ENCODE assay signal across 34 cellular contexts in the genomic region with DNA sequence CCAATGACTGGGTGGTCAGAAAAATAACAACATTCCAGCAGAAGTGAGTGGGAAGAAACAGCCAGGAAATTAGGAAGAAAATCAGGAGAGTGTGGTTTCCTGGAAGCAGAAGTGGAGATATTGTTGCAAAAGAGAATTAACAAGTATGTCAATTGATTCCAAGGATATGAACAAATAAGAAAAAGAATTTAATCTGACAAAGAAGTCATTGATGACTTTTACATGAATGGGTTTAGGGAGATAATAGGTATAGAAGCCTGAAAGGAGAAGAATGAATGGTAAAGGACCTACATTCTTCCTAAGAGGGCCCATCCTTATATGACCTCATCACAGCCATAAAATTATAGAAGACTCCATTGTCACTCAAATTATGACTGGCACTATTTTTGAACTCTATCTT.
"Had no signal": no experiment of that assay in that cellular context is flagged by ENCODE, and none has a peak within 500 bp of the region (broad histone marks: within the 10 kb centered on the region; RNA-seq: fewer than 3 reads in every experiment).

No MANE protein-coding gene starts in this region.

- H3K27ac Mint-ChIP-seq: activated CD4-positive, alpha-beta T cell treated with anti-CD3 and anti-CD28 coated beads, Interleukin-2, amount 10 ng/mL, durations not matched to agents 24 days and 14 days; activated CD8-positive, alpha-beta T cell treated with anti-CD3 and anti-CD28 coated beads for 36 hours; activated naive CD4-positive, alpha-beta T cell treated with anti-CD3 and anti-CD28 coated beads, Interleukin-2, amount 50 U/mL, for 24 hours; activated naive CD8-positive, alpha-beta T cell treated with anti-CD3 and anti-CD28 coated beads, Interleukin-2, amount 10 ng/mL, durations not matched to agents 7 days and 5 days; activated T-cell treated with anti-CD3 and anti-CD28 coated beads, Interleukin-2, amount 50 U/mL, for 72 hours; activated T-helper 17 cell treated with anti-CD3 and anti-CD28 coated beads, Interleukin-2, amount 50 U/mL, for 72 hours; T-cell; T-helper 17 cell had no signal

- H3K27ac ChIP-seq: ascending aorta, cardiac muscle cell, SJCRH30, WERI-Rb-1 had no signal

- H3K4me3 Mint-ChIP-seq: activated CD4-positive, alpha-beta T cell treated with anti-CD3 and anti-CD28 coated beads, Interleukin-2, amount 10 ng/mL, durations not matched to agents 24 days and 14 days; activated CD8-positive, alpha-beta T cell treated with anti-CD3 and anti-CD28 coated beads for 36 hours; activated naive CD4-positive, alpha-beta T cell treated with anti-CD3 and anti-CD28 coated beads, Interleukin-2, amount 50 U/mL, for 24 hours; activated naive CD8-positive, alpha-beta T cell treated with anti-CD3 and anti-CD28 coated beads, Interleukin-2, amount 10 ng/mL, durations not matched to agents 7 days and 5 days; activated T-cell treated with anti-CD3 and anti-CD28 coated beads, Interleukin-2, amount 50 U/mL, for 72 hours; activated T-helper 17 cell treated with anti-CD3 and anti-CD28 coated beads, Interleukin-2, amount 50 U/mL, for 72 hours; central memory CD8-positive, alpha-beta T cell; T-cell; T-helper 17 cell had no signal

- DNase-seq: activated CD4-positive, alpha-beta T cell treated with anti-CD3 and anti-CD28 coated beads, Interleukin-2, amount 10 ng/mL, durations not matched to agents 24 days and 14 days; activated CD4-positive, alpha-beta T cell treated with anti-CD3 and anti-CD28 coated beads, Interleukin-2, amount 50 U/mL, for 4 hours; activated CD8-positive, alpha-beta T cell treated with anti-CD3 and anti-CD28 coated beads for 36 hours; activated gamma-delta T cell; activated naive CD4-positive, alpha-beta T cell treated with Interleukin-2 at 50 U/mL for 16 hours; activated naive CD8-positive, alpha-beta T cell treated with anti-CD3 and anti-CD28 coated beads, Interleukin-2, amount 10 ng/mL, durations not matched to agents 7 days and 5 days; activated T-cell treated with anti-CD3 and anti-CD28 coated beads, Interleukin-2, amount 50 U/mL, for 1 hour; activated T-cell treated with anti-CD3 and anti-CD28 coated beads, Interleukin-2, amount 50 U/mL, for 72 hours; amygdala; Kasumi-1; KG1; MG63; NCI-H1048; NCI-H1105 treated with DMSO at 0.1 percent for 48 hours; NCI-H1436; NCI-H1694 treated with DMSO at 0.1 percent for 48 hours; NCI-H2029; NCI-H2171; NCI-H510A; NCI-H526; NCI-H748 treated with DMSO at 0.1 percent for 48 hours; OCI-M1; SHP77; SJCRH30; T-cell; T-helper 17 cell; WERI-Rb-1 had no signal

- H3K27me3 ChIP-seq: ascending aorta, cardiac muscle cell, SJCRH30 had no signal

- H3K36me3 ChIP-seq: ascending aorta, cardiac muscle cell, MG63, SJCRH30, WERI-Rb-1 had no signal

- H3K4me3 ChIP-seq: ascending aorta, cardiac muscle cell, MG63, SJCRH30 had no signal

- ATAC-seq: activated CD8-positive, alpha-beta T cell treated with anti-CD3 and anti-CD28 coated beads for 36 hours; activated T-cell treated with anti-CD3 and anti-CD28 coated beads, Interleukin-2, amount 50 U/mL, for 72 hours; activated T-helper 17 cell treated with anti-CD3 and anti-CD28 coated beads, Interleukin-2, amount 50 U/mL, for 72 hours; Panc1; SK-N-SH treated with all-trans-retinoic acid at 6 μM for 48 hours; T-cell; T-helper 17 cell had no signal

- H3K9me3 ChIP-seq: ascending aorta, MG63, SJCRH30 had no signal

- H3K4me1 Mint-ChIP-seq: activated CD4-positive, alpha-beta T cell treated with anti-CD3 and anti-CD28 coated beads, Interleukin-2, amount 10 ng/mL, durations not matched to agents 24 days and 14 days; activated naive CD4-positive, alpha-beta T cell treated with anti-CD3 and anti-CD28 coated beads, Interleukin-2, amount 50 U/mL, for 24 hours; activated naive CD8-positive, alpha-beta T cell treated with anti-CD3 and anti-CD28 coated beads, Interleukin-2, amount 10 ng/mL, durations not matched to agents 7 days and 5 days; activated T-helper 17 cell treated with anti-CD3 and anti-CD28 coated beads, Interleukin-2, amount 50 U/mL, for 72 hours; central memory CD8-positive, alpha-beta T cell; T-cell; T-helper 17 cell had no signal

- H3K36me3 Mint-ChIP-seq: activated naive CD4-positive, alpha-beta T cell treated with anti-CD3 and anti-CD28 coated beads, Interleukin-2, amount 50 U/mL, for 24 hours; activated naive CD8-positive, alpha-beta T cell treated with anti-CD3 and anti-CD28 coated beads, Interleukin-2, amount 10 ng/mL, durations not matched to agents 7 days and 5 days; T-cell had no signal

- H3K4me1 ChIP-seq: ascending aorta, SJCRH30 had no signal

- H3K27me3 Mint-ChIP-seq: activated CD4-positive, alpha-beta T cell treated with anti-CD3 and anti-CD28 coated beads, Interleukin-2, amount 10 ng/mL, durations not matched to agents 24 days and 14 days; activated CD8-positive, alpha-beta T cell treated with anti-CD3 and anti-CD28 coated beads for 36 hours; activated naive CD4-positive, alpha-beta T cell treated with anti-CD3 and anti-CD28 coated beads, Interleukin-2, amount 50 U/mL, for 24 hours; activated naive CD8-positive, alpha-beta T cell treated with anti-CD3 and anti-CD28 coated beads, Interleukin-2, amount 10 ng/mL, durations not matched to agents 7 days and 5 days; activated T-helper 17 cell treated with anti-CD3 and anti-CD28 coated beads, Interleukin-2, amount 50 U/mL, for 72 hours; central memory CD8-positive, alpha-beta T cell; T-cell; T-helper 17 cell had no signal

- H3K9me3 Mint-ChIP-seq: activated naive CD8-positive, alpha-beta T cell treated with anti-CD3 and anti-CD28 coated beads, Interleukin-2, amount 10 ng/mL, durations not matched to agents 7 days and 5 days had no signal
